In the genomic region with DNA sequence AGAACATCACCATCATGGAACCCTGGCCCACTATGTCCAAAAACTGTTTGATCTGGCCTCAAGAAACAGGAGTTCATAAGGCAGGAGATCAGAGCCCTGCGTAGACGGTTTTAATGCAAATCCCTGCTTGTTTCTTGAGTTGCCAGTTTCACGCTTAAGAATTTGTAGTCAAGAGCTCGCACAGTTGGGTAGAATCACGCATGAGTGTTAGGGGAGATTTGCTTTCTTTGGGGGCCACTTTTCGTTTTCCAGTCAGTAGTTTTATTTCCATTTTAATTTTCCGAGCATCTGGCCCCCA, we compare ENCODE assay signal across 9 cellular contexts. TPM values are rescaled to one million over a fixed set of nuclear protein-coding genes. Genes with fewer than 3 reads are reported as not detected.
"Had no signal": no experiment of that assay in that cellular context is flagged by ENCODE, and none has a peak within 500 bp of the region (broad histone marks: within the 10 kb centered on the region; RNA-seq: fewer than 3 reads in every experiment).

No MANE protein-coding gene starts in this region.

- H3K4me3 ChIP-seq: heart left ventricle, left ventricle myocardium inferior, smooth muscle cell, thyroid gland had no signal

- H3K36me3 ChIP-seq: heart left ventricle, left ventricle myocardium inferior, thyroid gland had no signal

- H3K4me3 Mint-ChIP-seq: activated T-cell treated with anti-CD3 and anti-CD28 coated beads, Interleukin-2, amount 50 U/mL, for 4 hours had no signal

- H3K4me1 ChIP-seq: thyroid gland had no signal

- H3K27ac ChIP-seq: left ventricle myocardium inferior had no signal

- H3K9me3 ChIP-seq: heart left ventricle, left ventricle myocardium inferior, thyroid gland had no signal

- H3K9me3 Mint-ChIP-seq: activated T-cell treated with anti-CD3 and anti-CD28 coated beads, Interleukin-2, amount 50 U/mL, for 4 hours had no signal

RNA-seq across cellular contexts. Expression of gene C5orf58, which starts 6.7 kb away (rescaled TPM):
- total RNA-seq: activated T-cell treated with anti-CD3 and anti-CD28 coated beads, Interleukin-2, amount 50 U/mL, for 4 hours; astrocyte; cardiac septum; heart left ventricle; progenitor cell of endocrine pancreas; smooth muscle cell; T-helper 1 cell treated with Interleukin-12 subunit alpha and Interleukin-12 subunit beta and Interleukin-4 antibody, amounts not matched to agents 30 ng/mL and 1 ng/mL, for 36 hours; thyroid gland had no signal
- polyA plus RNA-seq: heart left ventricle, smooth muscle cell had no signal
